In genomic region chr18:76496200-76496890, GRCh38 we compare ENCODE assay signal across 1 cellular context.
TF ChIP-seq lines count a peak whose summit lies in the region.

No MANE protein-coding gene starts in this region.

TF ChIP-seq in HepG2, 621 proteins besides CTCF, POLR2A, EP300 and RAD21 (continued from another document and continues in another):
- TF ChIP-seq AFF4 (CRISPR knock-in tag; IDR thresholded peaks at IDR 0.05) (no peak), MYNN (CRISPR knock-in tag; IDR thresholded peaks at IDR 0.05; ENCODE audit: low read depth) (no peak), ZFP36L2 (CRISPR knock-in tag; IDR thresholded peaks at IDR 0.05) (no peak), SP2 (CRISPR knock-in tag; IDR thresholded peaks at IDR 0.05) (no peak), SKIL (CRISPR knock-in tag; IDR thresholded peaks at IDR 0.05; ENCODE audit: borderline replicate concordance) (no peak), MAZ (IDR thresholded peaks at IDR 0.05; ENCODE audit: borderline replicate concordance, low read depth, low read length) (peak; percentile 48; the same call in 1 of the 2 replicates), MAZ (CRISPR knock-in tag; IDR thresholded peaks at IDR 0.05; ENCODE audit: low read depth) (peak; percentile 54; the same call in 1 of the 2 replicates), ZNF546 (CRISPR knock-in tag; conservative IDR thresholded peaks at IDR 0.05) (no peak), EEA1 (CRISPR knock-in tag; IDR thresholded peaks at IDR 0.05; ENCODE audit: borderline replicate concordance) (no peak), ZSCAN5A (CRISPR knock-in tag; IDR thresholded peaks at IDR 0.05; ENCODE audit: borderline replicate concordance) (no peak), IRX3 (CRISPR knock-in tag; IDR thresholded peaks at IDR 0.05; ENCODE audit: borderline replicate concordance, low read depth) (no peak), SALL1 (CRISPR knock-in tag; IDR thresholded peaks at IDR 0.05) (peak; percentile 42; the same call in 1 of the 2 replicates), THYN1 (CRISPR knock-in tag; IDR thresholded peaks at IDR 0.05; ENCODE audit: borderline replicate concordance, low read depth) (no peak), MZF1 (CRISPR knock-in tag; IDR thresholded peaks at IDR 0.05; ENCODE audit: borderline replicate concordance) (no peak), PRDM10 (CRISPR knock-in tag; IDR thresholded peaks at IDR 0.05; ENCODE audit: low read depth) (no peak), CEBPG (CRISPR knock-in tag; IDR thresholded peaks at IDR 0.05) (no peak), ZNF784 (CRISPR knock-in tag; IDR thresholded peaks at IDR 0.05; ENCODE audit: borderline replicate concordance) (peak; percentile 19; the same call in 1 of the 2 replicates), SETDB1 (CRISPR knock-in tag; IDR thresholded peaks at IDR 0.05; ENCODE audit: borderline replicate concordance) (no peak), IRF2 (CRISPR knock-in tag; IDR thresholded peaks at IDR 0.05) (no peak), TCF7 (IDR thresholded peaks at IDR 0.05; ENCODE audit: low read depth) (no peak), MEF2D (CRISPR knock-in tag; IDR thresholded peaks at IDR 0.05) (no peak), NR2F1 (CRISPR knock-in tag; IDR thresholded peaks at IDR 0.05) (peak in 1 of 2 experiments; percentile 30; a peak in 1 of 4 replicates), ZBTB14 (CRISPR knock-in tag; IDR thresholded peaks at IDR 0.05) (peak; percentile 1; the same call in 1 of the 2 replicates), FOXJ3 (CRISPR knock-in tag; IDR thresholded peaks at IDR 0.05; ENCODE audit: borderline replicate concordance) (no peak), CAMTA2 (CRISPR knock-in tag; IDR thresholded peaks at IDR 0.05; ENCODE audit: borderline replicate concordance) (no peak), ZNF777 (CRISPR knock-in tag; IDR thresholded peaks at IDR 0.05) (0 out of 2 replicates have a peak, but pooled peaks have one; percentile 7), HNF4A (CRISPR knock-in tag; IDR thresholded peaks at IDR 0.05) (no peak), NCOA1 (CRISPR knock-in tag; IDR thresholded peaks at IDR 0.05) (no peak), SIX1 (CRISPR knock-in tag; IDR thresholded peaks at IDR 0.05; ENCODE audit: borderline replicate concordance) (no peak), SAFB2 (CRISPR knock-in tag; IDR thresholded peaks at IDR 0.05; ENCODE audit: borderline replicate concordance, low read depth) (no peak), ZNF251 (CRISPR knock-in tag; IDR thresholded peaks at IDR 0.05) (no peak), MED8 (CRISPR knock-in tag; IDR thresholded peaks at IDR 0.05; ENCODE audit: insufficient replicate concordance) (no peak), RFXANK (CRISPR knock-in tag; IDR thresholded peaks at IDR 0.05) (no peak), HNRNPUL1 (IDR thresholded peaks at IDR 0.05; ENCODE audit: low read depth, low read length) (no peak), ZFX (CRISPR knock-in tag; IDR thresholded peaks at IDR 0.05; ENCODE audit: low read depth) (peak; percentile 66; the same call in 1 of the 2 replicates), ZFY (CRISPR knock-in tag; IDR thresholded peaks at IDR 0.05) (peak; percentile 35; the same call in 1 of the 2 replicates), NAIF1 (CRISPR knock-in tag; IDR thresholded peaks at IDR 0.05; ENCODE audit: borderline replicate concordance) (no peak), NCOA2 (CRISPR knock-in tag; IDR thresholded peaks at IDR 0.05) (peak; percentile 32; the same call in 1 of the 2 replicates), ZNF503 (CRISPR knock-in tag; IDR thresholded peaks at IDR 0.05) (no peak), FOXP1 (IDR thresholded peaks at IDR 0.05) (no peak), FOXP1 (CRISPR knock-in tag; IDR thresholded peaks at IDR 0.05) (no peak), CREB1 (IDR thresholded peaks at IDR 0.05) (peak; percentile 48; the same call in 1 of the 2 replicates), CREB1 (CRISPR knock-in tag; IDR thresholded peaks at IDR 0.05) (no peak; the same call in 1 of the 2 replicates), ZMAT5 (CRISPR knock-in tag; IDR thresholded peaks at IDR 0.05; ENCODE audit: borderline replicate concordance, low read depth) (no peak), ZNF143 (CRISPR knock-in tag; IDR thresholded peaks at IDR 0.05) (no peak), ZNF547 (CRISPR knock-in tag; IDR thresholded peaks at IDR 0.05) (no peak), ZUFSP (CRISPR knock-in tag; IDR thresholded peaks at IDR 0.05; ENCODE audit: borderline replicate concordance) (no peak), PPARG (CRISPR knock-in tag; conservative IDR thresholded peaks at IDR 0.05) (no peak), YY1 (IDR thresholded peaks at IDR 0.05; ENCODE audit: insufficient read depth, insufficient replicate concordance, low read depth, low read length) (no peak), ZNF367 (CRISPR knock-in tag; IDR thresholded peaks at IDR 0.05; ENCODE audit: borderline replicate concordance) (no peak)
